In the genomic region with DNA sequence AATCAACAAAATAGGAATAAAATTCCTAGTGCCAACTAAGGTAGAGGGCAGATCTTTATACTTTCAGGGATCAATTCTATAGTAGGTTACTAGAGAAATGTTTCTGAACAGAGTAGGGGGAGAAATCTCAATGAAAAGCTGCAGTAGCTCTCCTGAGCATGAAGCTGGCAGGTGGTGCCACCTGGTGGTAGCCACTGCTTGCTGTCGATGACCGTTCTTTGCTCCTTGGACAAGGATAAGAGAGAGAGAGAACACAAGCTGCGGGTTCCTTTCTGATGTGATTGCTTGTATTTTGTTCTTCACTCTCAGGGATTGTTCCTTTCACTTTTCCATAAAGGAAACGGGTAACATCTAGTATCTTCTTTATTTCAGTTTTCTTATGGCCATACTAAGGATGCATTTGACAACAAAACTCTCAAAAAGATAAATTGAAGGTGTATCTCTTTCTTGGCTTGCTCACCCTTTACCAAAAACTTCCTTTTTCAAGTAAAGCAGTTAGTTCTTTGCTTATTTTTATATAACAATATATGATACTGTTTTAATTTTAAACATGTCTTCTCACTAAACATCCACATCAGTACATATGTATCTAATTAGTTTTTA, we compare ENCODE assay signal across 8 cellular contexts. TPM values are rescaled to one million over a fixed set of nuclear protein-coding genes. Genes with fewer than 3 reads are reported as not detected.
DNase-seq lines count a peak whose midpoint lies in the region; ATAC-seq lines count a peak whose summit lies in the region.

No MANE protein-coding gene starts in this region.

- H4K91ac ChIP-seq in mesenchymal stem cell (ENCODE audit: low read length), result no peak overlapping the region

- H3K36me3 ChIP-seq in mesenchymal stem cell (ENCODE audit: control insufficient read depth in 1 of 2, insufficient read depth in 2 of 2, low read depth in 1 of 2, low read length in 2 of 2), result no peaks in the 10 kb centered on the region

- H2BK120ac ChIP-seq in mesenchymal stem cell (ENCODE audit: low read depth, low read length), result no peak overlapping the region

- CTCF ChIA-PET in activated CD4-positive, alpha-beta T cell treated with anti-CD3 and anti-CD28 coated beads, Interleukin-2, amount 10 ng/mL, durations not matched to agents 7 days and 5 days (lab: Charles Lee), result interaction anchor here (0.8 to 1.1 kb wide), 2 partner anchors 12 to 22 kb away, joined by 3 to 4 read pairs; no protein-coding TSS in a partner anchor

- POLR2A ChIA-PET in activated CD4-positive, alpha-beta T cell treated with anti-CD3 and anti-CD28 coated beads, Interleukin-2, amount 10 ng/mL, durations not matched to agents 7 days and 5 days (lab: Charles Lee), result no interaction called here

- peaks cover 6% of the 10 kb centered on the region for H3K4me1 ChIP-seq in mesenchymal stem cell (ENCODE audit: control insufficient read depth, insufficient read depth, low read depth, low read length)

- WGBS in mesenchymal stem cell, result 0% methylated on average over 2 of the region's 4 CpGs

- no peaks in the 10 kb centered on the region for H3K36me3 Mint-ChIP-seq in activated CD4-positive, alpha-beta T cell treated with anti-CD3 and anti-CD28 coated beads, Interleukin-2, amount 10 ng/mL, durations not matched to agents 7 days and 5 days (ENCODE audit: low read depth)

- H3K4ac ChIP-seq in mesenchymal stem cell (ENCODE audit: low read depth in 1 of 2, low read length in 2 of 2), result no peak overlapping the region

- H2BK15ac ChIP-seq in mesenchymal stem cell (ENCODE audit: low read depth, poor library complexity, severe bottlenecking), result no peak overlapping the region

- H3K79me1 ChIP-seq in mesenchymal stem cell (replicated peaks; ENCODE audit: low read length, poor library complexity, severe bottlenecking), result no peaks in the 10 kb centered on the region

- no peak overlapping the region for H3K23ac ChIP-seq in mesenchymal stem cell (ENCODE audit: low read length in 2 of 2)

- no peak overlapping the region for H3K9ac ChIP-seq in mesenchymal stem cell (ENCODE audit: low read length)

- no peak overlapping the region for H3K4me3 Mint-ChIP-seq in activated CD4-positive, alpha-beta T cell treated with anti-CD3 and anti-CD28 coated beads, Interleukin-2, amount 10 ng/mL, durations not matched to agents 7 days and 5 days

- H3K4me3 ChIP-seq in mesenchymal stem cell (ENCODE audit: insufficient read depth in 1 of 2, low read depth in 1 of 2, low read length in 2 of 2), result no peak overlapping the region

- H4K8ac ChIP-seq in mesenchymal stem cell (ENCODE audit: low read length), result no peak overlapping the region

- no peak overlapping the region for H3K4me2 ChIP-seq in mesenchymal stem cell (ENCODE audit: low read length, poor library complexity, severe bottlenecking)

- H3K27me3 Mint-ChIP-seq in activated CD4-positive, alpha-beta T cell treated with anti-CD3 and anti-CD28 coated beads, Interleukin-2, amount 10 ng/mL, durations not matched to agents 7 days and 5 days, result peaks cover 31% of the 10 kb centered on the region

- ATAC-seq in GM19043 (IDR thresholded peaks at IDR 0.05; ENCODE audit: low read depth, unreplicated experiment), result peak; percentile 86
- ATAC-seq in HG03439 (IDR thresholded peaks at IDR 0.05; ENCODE audit: unreplicated experiment), result peak; percentile 81

- DNase-seq in C1 segment of cervical spinal cord (lab: John Stamatoyannopoulos, UW), result peak in 10 of 14 donors; percentile 12 to 44 (median 24)
- peak; percentile 37 to 86 for DNase-seq in NCI-H526 (lab: John Stamatoyannopoulos, UW)
- DNase-seq in activated CD4-positive, alpha-beta T cell treated with anti-CD3 and anti-CD28 coated beads, Interleukin-2, amount 10 ng/mL, durations not matched to agents 7 days and 5 days, result peak; percentile 63
- peak; percentile 46 for DNase-seq in effector CD4-positive, alpha-beta T cell
- peak; percentile 74 for DNase-seq in mesenchymal stem cell
- peak; percentile 34 for DNase-seq in stimulated activated CD8-positive, alpha-beta memory T cell treated with anti-CD3 and anti-CD28 coated beads, Interleukin-7, amount 100 ng/mL, for 24 hours (ENCODE audit: low read depth)

- H2AFZ ChIP-seq in mesenchymal stem cell (ENCODE audit: low read depth, low read length), result no peak overlapping the region

- H3K27me3 ChIP-seq in mesenchymal stem cell (ENCODE audit: control insufficient read depth in 1 of 2, insufficient read depth in 1 of 2, low read length in 2 of 2), result no peaks in the 10 kb centered on the region

- H2BK12ac ChIP-seq in mesenchymal stem cell (ENCODE audit: low read length in 2 of 2), result no peak overlapping the region

- no peaks in the 10 kb centered on the region for H3K9me3 ChIP-seq in mesenchymal stem cell (ENCODE audit: control insufficient read depth, low read length)

- H3K27ac Mint-ChIP-seq in activated CD4-positive, alpha-beta T cell treated with anti-CD3 and anti-CD28 coated beads, Interleukin-2, amount 10 ng/mL, durations not matched to agents 7 days and 5 days, result no peak overlapping the region

- no peak overlapping the region for H2BK5ac ChIP-seq in mesenchymal stem cell (ENCODE audit: low read depth, low read length, poor library complexity, severe bottlenecking)

- no peak overlapping the region for H3K27ac ChIP-seq in mesenchymal stem cell (ENCODE audit: low read length, poor library complexity, severe bottlenecking)

- no peak overlapping the region for H2AK5ac ChIP-seq in mesenchymal stem cell (ENCODE audit: low read length, severe bottlenecking)

- no peak overlapping the region for H3K18ac ChIP-seq in mesenchymal stem cell (ENCODE audit: low read depth in 1 of 2, low read length in 2 of 2)

- no peaks in the 10 kb centered on the region for H3K4me1 Mint-ChIP-seq in activated CD4-positive, alpha-beta T cell treated with anti-CD3 and anti-CD28 coated beads, Interleukin-2, amount 10 ng/mL, durations not matched to agents 7 days and 5 days

- H3K14ac ChIP-seq in mesenchymal stem cell (ENCODE audit: low read length in 2 of 2), result no peak overlapping the region

- H3K9me3 Mint-ChIP-seq in activated CD4-positive, alpha-beta T cell treated with anti-CD3 and anti-CD28 coated beads, Interleukin-2, amount 10 ng/mL, durations not matched to agents 7 days and 5 days, result no peaks in the 10 kb centered on the region

RNA-seq across cellular contexts. Expression of gene MRPL19, which starts 18.6 kb away (rescaled TPM):
- total RNA-seq in activated CD4-positive, alpha-beta T cell treated with anti-CD3 and anti-CD28 coated beads, Interleukin-2, amount 10 ng/mL, durations not matched to agents 7 days and 5 days, result 10 to 100 TPM; 33.9 to 38.3 TPM
- 32.6 TPM for polyA plus RNA-seq in mesenchymal stem cell (2013, experiment 1 of 2)
- polyA plus RNA-seq in mesenchymal stem cell (2013, experiment 2 of 2), result 32.9 TPM

Comparison
In these comparisons a context has a peak if more than half of its experiments do, and no peak if none do; other contexts are left out.
1. DNase-seq: peak in every context shown above with its lines; median percentile 74 in mesenchymal stem cell; 63 in activated CD4-positive, alpha-beta T cell treated with anti-CD3 and anti-CD28 coated beads, Interleukin-2, amount 10 ng/mL, durations not matched to agents 7 days and 5 days; 62 in NCI-H526; 46 in effector CD4-positive, alpha-beta T cell; 34 in stimulated activated CD8-positive, alpha-beta memory T cell treated with anti-CD3 and anti-CD28 coated beads, Interleukin-7, amount 100 ng/mL, for 24 hours; 24 in C1 segment of cervical spinal cord.